ENCODE assay signal across 9 cellular contexts in the genomic region with DNA sequence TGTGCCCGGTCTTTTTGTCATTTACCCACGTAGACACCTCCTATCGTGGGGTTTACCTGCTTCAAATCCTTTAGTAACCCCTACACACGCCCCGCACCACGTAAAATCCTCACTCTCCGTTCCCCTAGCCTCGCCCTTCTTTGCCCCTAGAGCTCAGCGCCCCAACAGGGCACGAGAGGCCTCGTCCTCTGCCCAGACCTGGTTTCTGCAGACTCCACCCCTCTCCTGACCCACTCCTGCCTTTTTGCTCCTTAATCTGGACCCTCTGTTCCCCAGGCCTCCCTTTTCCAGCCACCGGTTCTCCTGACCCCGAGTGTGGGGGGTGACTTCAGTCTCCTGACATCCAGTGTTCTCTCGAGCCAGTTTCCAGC. TPM values are rescaled to one million over a fixed set of nuclear protein-coding genes. Genes with fewer than 3 reads are reported as not detected.
DNase-seq lines count a peak whose midpoint lies in the region; ATAC-seq and TF ChIP-seq lines count a peak whose summit lies in the region.
"Had no signal": no experiment of that assay in that cellular context is flagged by ENCODE, and none has a peak within 500 bp of the region (broad histone marks: within the 10 kb centered on the region; RNA-seq: fewer than 3 reads in every experiment).

No MANE protein-coding gene starts in this region.

- peak overlapping the region; percentile 76 to 95 (median 93) for H3K4me3 ChIP-seq in skeletal muscle tissue (ENCODE audit: low read length in 3 of 3)

- H3K27ac ChIP-seq in skeletal muscle tissue (ENCODE audit: low read depth, low read length) = peak overlapping the region; percentile 66

- H3K27ac Mint-ChIP-seq in activated naive CD4-positive, alpha-beta T cell treated with anti-CD3 and anti-CD28 coated beads, Interleukin-2, amount 10 ng/mL, durations not matched to agents 7 days and 5 days = peak overlapping the region; percentile 84

- peaks cover 19% of the 10 kb centered on the region for H3K4me1 Mint-ChIP-seq in activated naive CD4-positive, alpha-beta T cell treated with anti-CD3 and anti-CD28 coated beads, Interleukin-2, amount 10 ng/mL, durations not matched to agents 7 days and 5 days

- peaks cover 59% of the 10 kb centered on the region for H3K36me3 Mint-ChIP-seq in activated naive CD4-positive, alpha-beta T cell treated with anti-CD3 and anti-CD28 coated beads, Interleukin-2, amount 10 ng/mL, durations not matched to agents 7 days and 5 days

- H3K36me3 ChIP-seq in skeletal muscle tissue (ENCODE audit: control insufficient read depth in 3 of 3, insufficient read depth in 3 of 3, low read length in 3 of 3) = peaks cover 27 to 45% (median 45%) of the 10 kb centered on the region in 3 donors

- intact Hi-C loops in left ventricle myocardium superior (cut with micrococcal nuclease) = no loop called here

- ATAC-seq in HG02588 (IDR thresholded peaks at IDR 0.05; ENCODE audit: unreplicated experiment) = peak; percentile 16
- ATAC-seq in left ventricle myocardium superior = peak; percentile 38
- no peak for ATAC-seq in HG02852 (IDR thresholded peaks at IDR 0.05; ENCODE audit: unreplicated experiment)

- in situ Hi-C loops in GM13976 (cut with MboI; ENCODE audit: low sequenced_read_pairs, unreplicated experiment) = no loop called here

- H3K9me3 Mint-ChIP-seq in activated naive CD4-positive, alpha-beta T cell treated with anti-CD3 and anti-CD28 coated beads, Interleukin-2, amount 10 ng/mL, durations not matched to agents 7 days and 5 days = peaks cover 61% of the 10 kb centered on the region

- no peaks in the 10 kb centered on the region for H3K27me3 ChIP-seq in skeletal muscle tissue (ENCODE audit: control insufficient read depth in 3 of 3, insufficient read depth in 3 of 3, low read length in 3 of 3)

- H3K9ac ChIP-seq in skeletal muscle tissue (ENCODE audit: low read depth in 1 of 3, low read length in 3 of 3) = peak overlapping the region; percentile 66 to 97 (median 89)

- H3K9me3 ChIP-seq in skeletal muscle tissue (ENCODE audit: control insufficient read depth in 3 of 3, low read length in 3 of 3) = peaks cover 0 to 4% (median 1%) of the 10 kb centered on the region in 3 donors

- DNase-seq in COLO829 (ENCODE audit: low spot score) (peak; percentile 2), left ventricle myocardium superior (no peak), GF-D8 (lab: John Stamatoyannopoulos, UW) (no peak), GM13976 (ENCODE audit: low spot score) (no peak)
- no peak for DNase-seq in activated naive CD4-positive, alpha-beta T cell treated with anti-CD3 and anti-CD28 coated beads, Interleukin-2, amount 10 ng/mL, durations not matched to agents 7 days and 5 days

- H3K4me3 Mint-ChIP-seq in activated naive CD4-positive, alpha-beta T cell treated with anti-CD3 and anti-CD28 coated beads, Interleukin-2, amount 10 ng/mL, durations not matched to agents 7 days and 5 days = peak overlapping the region; percentile 77

- no peak for TF ChIP-seq CTCF in GM13976 (IDR thresholded peaks at IDR 0.05; ENCODE audit: borderline replicate concordance, control extremely low read depth, extremely low read depth, insufficient read depth, missing control alignments)

- peaks cover 11 to 12% (median 12%) of the 10 kb centered on the region in 3 donors for H3K4me1 ChIP-seq in skeletal muscle tissue (ENCODE audit: control insufficient read depth in 3 of 3, insufficient read depth in 3 of 3, low read length in 3 of 3)

- CTCF ChIA-PET in activated naive CD4-positive, alpha-beta T cell treated with anti-CD3 and anti-CD28 coated beads, Interleukin-2, amount 10 ng/mL, durations not matched to agents 7 days and 5 days (lab: Charles Lee) = no interaction called here

- no peaks in the 10 kb centered on the region for H3K27me3 Mint-ChIP-seq in activated naive CD4-positive, alpha-beta T cell treated with anti-CD3 and anti-CD28 coated beads, Interleukin-2, amount 10 ng/mL, durations not matched to agents 7 days and 5 days

RNA-seq across cellular contexts. Expression of a gene that starts 0.4 kb away (rescaled TPM):
- 12.5 TPM for total RNA-seq in left ventricle myocardium superior
- total RNA-seq in skeletal muscle tissue = 14.1 TPM

RNA-seq across cellular contexts. Expression of a gene that starts 28.4 kb away (rescaled TPM):
- total RNA-seq in left ventricle myocardium superior (18.5 TPM), skeletal muscle tissue (30.8 TPM)

RNA-seq across cellular contexts. Expression of a gene that starts 30.9 kb away (rescaled TPM):
- 0.57 TPM for total RNA-seq in left ventricle myocardium superior
- total RNA-seq in skeletal muscle tissue = 0.52 TPM
- total RNA-seq: SK-MEL-5 had no signal

RNA-seq across cellular contexts. Expression of a gene that starts 55.3 kb away (rescaled TPM):
- 2.2 TPM for total RNA-seq in left ventricle myocardium superior
- 5.7 TPM for total RNA-seq in skeletal muscle tissue
